Comparison of ENCODE assay signal across 8 cellular contexts in the genomic region with DNA sequence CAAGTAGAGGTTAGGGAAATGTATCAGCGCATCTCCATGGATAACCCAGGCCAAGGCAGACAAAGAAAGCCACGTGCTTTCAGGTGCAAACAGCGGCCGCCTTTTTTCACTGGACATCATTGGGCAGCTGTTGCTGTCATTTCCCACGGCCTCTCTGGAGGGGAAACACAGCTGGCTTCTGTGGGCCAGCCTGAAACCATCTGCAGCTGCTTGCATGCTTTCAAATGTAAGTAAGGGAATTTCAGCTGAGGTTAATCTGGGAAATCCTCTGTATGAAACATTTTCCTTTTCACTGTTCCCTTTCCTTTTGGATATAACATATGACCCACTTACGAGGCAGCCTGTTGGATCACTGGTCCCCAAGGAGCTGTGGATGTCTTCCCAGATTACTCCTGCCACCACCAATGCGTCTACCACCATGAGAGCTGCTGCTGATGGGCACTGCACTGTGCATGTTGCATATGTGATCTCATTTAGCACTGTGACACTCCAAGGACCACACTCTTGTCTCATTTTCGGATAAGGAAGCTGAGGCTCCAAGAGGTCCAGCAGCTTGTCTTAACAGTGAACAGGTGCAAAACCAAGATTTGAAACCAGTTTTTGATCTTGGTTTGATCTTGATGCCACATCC.
A peak's percentile ranks its signal among the peaks of the same experiment; 100 is the strongest.
DNase-seq lines count a peak whose midpoint lies in the region; ATAC-seq lines count a peak whose summit lies in the region.
"Had no signal": no experiment of that assay in that cellular context is flagged by ENCODE, and none has a peak within 500 bp of the region (broad histone marks: within the 10 kb centered on the region; RNA-seq: fewer than 3 reads in every experiment).

No MANE protein-coding gene starts in this region.

- no peaks in the 10 kb centered on the region for H3K27me3 ChIP-seq in skeletal muscle satellite cell (ENCODE audit: control insufficient read depth, insufficient read depth, low read length)

- ATAC-seq in GM19043 (IDR thresholded peaks at IDR 0.05; ENCODE audit: low read depth, unreplicated experiment) (peak; percentile 76), HG02642 (IDR thresholded peaks at IDR 0.05; ENCODE audit: poor library complexity, unreplicated experiment) (peak; percentile 91)

- H3K9ac ChIP-seq in skeletal muscle satellite cell (ENCODE audit: low read depth, low read length) = no peak overlapping the region

- no peaks in the 10 kb centered on the region for H3K9me3 ChIP-seq in skeletal muscle satellite cell (replicated peaks; ENCODE audit: low read length)

- peak overlapping the region; percentile 0 for H3K4me2 ChIP-seq in skeletal muscle satellite cell (ENCODE audit: low read length)

- H3K4me3 ChIP-seq in Jurkat, Clone E6-1 (ENCODE audit: low read length) = no peak overlapping the region
- H3K4me3 ChIP-seq in skeletal muscle satellite cell (ENCODE audit: low read length) = no peak overlapping the region

- peaks cover 61% of the 10 kb centered on the region for H3K36me3 ChIP-seq in skeletal muscle satellite cell (ENCODE audit: insufficient read depth, low read length)

- DNase-seq in Jurkat, Clone E6-1 (ENCODE audit: low read depth, low spot score) = peak; percentile 53
- DNase-seq in KG1 (lab: John Stamatoyannopoulos, UW) (no peak), SKM-1 treated with dmso at 0.1 percent for 144 hours (lab: John Stamatoyannopoulos, UW; ENCODE audit: unreplicated experiment) (no peak), COLO668 (lab: John Stamatoyannopoulos, UW; ENCODE audit: unreplicated experiment) (no peak)
- DNase-seq: stimulated activated CD4-positive, alpha-beta T cell treated with anti-CD3 and anti-CD28 coated beads, Interleukin-4, amount 100 ng/mL, for 1 hour had no signal

- H3K4me1 ChIP-seq in skeletal muscle satellite cell (ENCODE audit: control insufficient read depth, insufficient read depth, low read length) = peaks cover 28% of the 10 kb centered on the region
